32 cellular contexts compared by ENCODE assay signal in genomic region chr7:96104984-96105383, GRCh38.
"Had no signal": no experiment of that assay in that cellular context is flagged by ENCODE, and none has a peak within 500 bp of the region (broad histone marks: within the 10 kb centered on the region; RNA-seq: fewer than 3 reads in every experiment).

No MANE protein-coding gene starts in this region.

- H3K9me3 Mint-ChIP-seq: activated CD4-positive, alpha-beta memory T cell treated with anti-CD3 and anti-CD28 coated beads for 36 hours; activated naive CD4-positive, alpha-beta T cell treated with anti-CD3 and anti-CD28 coated beads for 36 hours; activated naive CD4-positive, alpha-beta T cell treated with anti-CD3 and anti-CD28 coated beads, Interleukin-2, amount 50 U/mL, for 24 hours; activated naive CD8-positive, alpha-beta T cell treated with anti-CD3 and anti-CD28 coated beads, Interleukin-2, amount 50 U/mL, for 24 hours; activated T-helper 1 cell treated with anti-CD3 and anti-CD28 coated beads, Interleukin-12 subunit alpha, Interleukin-12 subunit beta, Interleukin-2, Interleukin-4 antibody, amounts not matched to agents 30 ng/mL and 10 ng/mL and 1 ng/mL, durations not matched to agents 14 hours and 24 hours and 36 hours; activated T-helper 2 cell treated with anti-CD3 and anti-CD28 coated beads, Interferon-gamma antibody, Interleukin-2, Interleukin-4, amounts not matched to agents 10 μg/mL and 5 μg/mL and 100 μg/mL, durations not matched to agents 14 hours and 24 hours and 36 hours; endodermal cell had no signal

- H3K4me1 Mint-ChIP-seq: activated CD4-positive, alpha-beta T cell treated with anti-CD3 and anti-CD28 coated beads for 36 hours; activated CD4-positive, alpha-beta T cell treated with anti-CD3 and anti-CD28 coated beads, Interleukin-2, amount 10 ng/mL, durations not matched to agents 24 days and 14 days; activated CD8-positive, alpha-beta memory T cell treated with anti-CD3 and anti-CD28 coated beads, Interleukin-2, amount 10 ng/mL, durations not matched to agents 7 days and 5 days; activated naive CD4-positive, alpha-beta T cell treated with anti-CD3 and anti-CD28 coated beads, Interleukin-2, amount 50 U/mL, for 24 hours; activated naive CD8-positive, alpha-beta T cell treated with anti-CD3 and anti-CD28 coated beads for 36 hours; activated naive CD8-positive, alpha-beta T cell treated with anti-CD3 and anti-CD28 coated beads, Interleukin-2, amount 50 U/mL, for 24 hours had no signal

- H3K4me3 Mint-ChIP-seq: activated CD4-positive, alpha-beta memory T cell treated with anti-CD3 and anti-CD28 coated beads for 36 hours; activated CD4-positive, alpha-beta T cell treated with anti-CD3 and anti-CD28 coated beads for 36 hours; activated CD4-positive, alpha-beta T cell treated with anti-CD3 and anti-CD28 coated beads, Interleukin-2, amount 10 ng/mL, durations not matched to agents 24 days and 14 days; activated CD8-positive, alpha-beta memory T cell treated with anti-CD3 and anti-CD28 coated beads, Interleukin-2, amount 10 ng/mL, durations not matched to agents 7 days and 5 days; activated CD8-positive, alpha-beta T cell treated with anti-CD3 and anti-CD28 coated beads, Interleukin-2, amount 10 ng/mL, durations not matched to agents 7 days and 5 days; activated naive CD4-positive, alpha-beta T cell treated with anti-CD3 and anti-CD28 coated beads for 36 hours; activated naive CD4-positive, alpha-beta T cell treated with anti-CD3 and anti-CD28 coated beads, Interleukin-2, amount 50 U/mL, for 24 hours; activated naive CD8-positive, alpha-beta T cell treated with anti-CD3 and anti-CD28 coated beads for 36 hours; activated naive CD8-positive, alpha-beta T cell treated with anti-CD3 and anti-CD28 coated beads, Interleukin-2, amount 50 U/mL, for 24 hours; activated T-helper 1 cell treated with anti-CD3 and anti-CD28 coated beads, Interleukin-12 subunit alpha, Interleukin-12 subunit beta, Interleukin-2, Interleukin-4 antibody, amounts not matched to agents 30 ng/mL and 10 ng/mL and 1 ng/mL, durations not matched to agents 14 hours and 24 hours and 36 hours; endodermal cell had no signal

- H3K9me3 ChIP-seq: adrenal gland, body of pancreas, colonic mucosa, esophagus muscularis mucosa, gastroesophageal sphincter had no signal

- H3K27me3 ChIP-seq: adrenal gland, body of pancreas, colonic mucosa, dorsolateral prefrontal cortex, esophagus muscularis mucosa, foreskin keratinocyte, gastroesophageal sphincter, heart right ventricle had no signal

- H3K36me3 ChIP-seq: adrenal gland, colonic mucosa, esophagus muscularis mucosa, gastroesophageal sphincter, heart right ventricle had no signal

- H3K4me1 ChIP-seq: adrenal gland, body of pancreas, colonic mucosa, esophagus muscularis mucosa, foreskin keratinocyte, gastroesophageal sphincter, heart right ventricle had no signal

- H3K27ac Mint-ChIP-seq: activated CD4-positive, alpha-beta memory T cell treated with anti-CD3 and anti-CD28 coated beads for 36 hours; activated CD4-positive, alpha-beta T cell treated with anti-CD3 and anti-CD28 coated beads for 36 hours; activated CD4-positive, alpha-beta T cell treated with anti-CD3 and anti-CD28 coated beads, Interleukin-2, amount 10 ng/mL, durations not matched to agents 24 days and 14 days; activated CD8-positive, alpha-beta memory T cell treated with anti-CD3 and anti-CD28 coated beads, Interleukin-2, amount 10 ng/mL, durations not matched to agents 7 days and 5 days; activated CD8-positive, alpha-beta T cell treated with anti-CD3 and anti-CD28 coated beads, Interleukin-2, amount 10 ng/mL, durations not matched to agents 7 days and 5 days; activated naive CD4-positive, alpha-beta T cell treated with anti-CD3 and anti-CD28 coated beads for 36 hours; activated naive CD4-positive, alpha-beta T cell treated with anti-CD3 and anti-CD28 coated beads, Interleukin-2, amount 50 U/mL, for 24 hours; activated naive CD8-positive, alpha-beta T cell treated with anti-CD3 and anti-CD28 coated beads for 36 hours; activated naive CD8-positive, alpha-beta T cell treated with anti-CD3 and anti-CD28 coated beads, Interleukin-2, amount 50 U/mL, for 24 hours; activated T-helper 1 cell treated with anti-CD3 and anti-CD28 coated beads, Interleukin-12 subunit alpha, Interleukin-12 subunit beta, Interleukin-2, Interleukin-4 antibody, amounts not matched to agents 30 ng/mL and 10 ng/mL and 1 ng/mL, durations not matched to agents 14 hours and 24 hours and 36 hours; activated T-helper 2 cell treated with anti-CD3 and anti-CD28 coated beads, Interferon-gamma antibody, Interleukin-2, Interleukin-4, amounts not matched to agents 10 μg/mL and 5 μg/mL and 100 μg/mL, durations not matched to agents 14 hours and 24 hours and 36 hours; endodermal cell had no signal

- DNase-seq: activated CD4-positive, alpha-beta memory T cell treated with anti-CD3 and anti-CD28 coated beads for 36 hours; activated CD4-positive, alpha-beta T cell treated with anti-CD3 and anti-CD28 coated beads for 36 hours; activated CD4-positive, alpha-beta T cell treated with anti-CD3 and anti-CD28 coated beads, Interleukin-2, amount 10 ng/mL, durations not matched to agents 24 days and 14 days; activated CD4-positive, CD25-positive, alpha-beta regulatory T cell; activated CD4-positive, CD25-positive, alpha-beta regulatory T cell treated with anti-CD3 and anti-CD28 coated beads, Interleukin-2, amount 50 U/mL, for 72 hours; activated CD8-positive, alpha-beta memory T cell treated with anti-CD3 and anti-CD28 coated beads, Interleukin-2, amount 10 ng/mL, durations not matched to agents 7 days and 5 days; activated CD8-positive, alpha-beta memory T cell treated with anti-CD3 and anti-CD28 coated beads, Interleukin-2, amount 50 U/mL, for 4 hours; activated CD8-positive, alpha-beta T cell treated with anti-CD3 and anti-CD28 coated beads, Interleukin-2, amount 10 ng/mL, durations not matched to agents 7 days and 5 days; activated effector memory CD4-positive, alpha-beta T cell treated with anti-CD3 and anti-CD28 coated beads, Interleukin-2, amount 50 U/mL, for 16 hours; activated naive CD4-positive, alpha-beta T cell treated with anti-CD3 and anti-CD28 coated beads for 36 hours; activated naive CD8-positive, alpha-beta T cell treated with anti-CD3 and anti-CD28 coated beads for 36 hours; activated naive CD8-positive, alpha-beta T cell treated with anti-CD3 and anti-CD28 coated beads, Interleukin-2, amount 50 U/mL, for 24 hours; activated T-cell treated with anti-CD3 and anti-CD28 coated beads, Interleukin-2, amount 50 U/mL, for 1 hour; activated T-cell treated with anti-CD3 and anti-CD28 coated beads, Interleukin-2, amount 50 U/mL, for 48 hours; adrenal gland; amygdala; aorta; body of pancreas; caudate nucleus; colonic mucosa; dorsolateral prefrontal cortex; effector memory CD4-positive, alpha-beta T cell; endodermal cell; erythroblast; foreskin keratinocyte; heart right ventricle; T-helper 2 cell had no signal

- H3K27me3 Mint-ChIP-seq: activated naive CD8-positive, alpha-beta T cell treated with anti-CD3 and anti-CD28 coated beads, Interleukin-2, amount 50 U/mL, for 24 hours had no signal

- ATAC-seq: activated CD4-positive, alpha-beta T cell treated with anti-CD3 and anti-CD28 coated beads for 36 hours; activated CD8-positive, alpha-beta memory T cell treated with anti-CD3 and anti-CD28 coated beads, Interleukin-2, amount 10 ng/mL, durations not matched to agents 7 days and 5 days; activated CD8-positive, alpha-beta T cell treated with anti-CD3 and anti-CD28 coated beads, Interleukin-2, amount 10 ng/mL, durations not matched to agents 7 days and 5 days; activated naive CD8-positive, alpha-beta T cell treated with anti-CD3 and anti-CD28 coated beads, Interleukin-2, amount 50 U/mL, for 24 hours; body of pancreas; foreskin keratinocyte; gastroesophageal sphincter; heart right ventricle had no signal

- H3K36me3 Mint-ChIP-seq: activated CD4-positive, alpha-beta memory T cell treated with anti-CD3 and anti-CD28 coated beads for 36 hours; activated CD8-positive, alpha-beta memory T cell treated with anti-CD3 and anti-CD28 coated beads, Interleukin-2, amount 10 ng/mL, durations not matched to agents 7 days and 5 days; activated naive CD4-positive, alpha-beta T cell treated with anti-CD3 and anti-CD28 coated beads, Interleukin-2, amount 50 U/mL, for 24 hours; activated naive CD8-positive, alpha-beta T cell treated with anti-CD3 and anti-CD28 coated beads for 36 hours had no signal

- H3K4me3 ChIP-seq: adrenal gland, body of pancreas, colonic mucosa, dorsolateral prefrontal cortex, esophagus muscularis mucosa, gastroesophageal sphincter, heart right ventricle had no signal
